ENCODE assay signal across 18 cellular contexts in genomic region chr4:52957791-52958190, GRCh38.
A peak's percentile ranks its signal among the peaks of the same experiment; 100 is the strongest.
DNase-seq lines count a peak whose midpoint lies in the region; ATAC-seq and TF ChIP-seq lines count a peak whose summit lies in the region.
"Had no signal": no experiment of that assay in that cellular context is flagged by ENCODE, and none has a peak within 500 bp of the region (broad histone marks: within the 10 kb centered on the region; RNA-seq: fewer than 3 reads in every experiment).

No MANE protein-coding gene starts in this region.

- H3K9me2 ChIP-seq in GM23248 (ENCODE audit: insufficient read depth) = no peaks in the 10 kb centered on the region

- H3K4me3 ChIP-seq in GM23248 (no peak overlapping the region), neural progenitor cell (no peak overlapping the region)
- H3K4me3 ChIP-seq: HAP-1 had no signal

- no peak for ATAC-seq in HG03378 (IDR thresholded peaks at IDR 0.05; ENCODE audit: unreplicated experiment)

- no peak overlapping the region for H3K27ac Mint-ChIP-seq in chondrocyte (ENCODE audit: unreplicated experiment)
- H3K27ac Mint-ChIP-seq in neural progenitor cell = peak overlapping the region; percentile 94
- no peak overlapping the region for H3K27ac Mint-ChIP-seq in activated CD4-positive, alpha-beta T cell treated with anti-CD3 and anti-CD28 coated beads, Interleukin-2, amount 10 ng/mL, durations not matched to agents 24 days and 14 days

- 31 to 34% methylated on average over 6 of the region's 6 CpGs for WGBS in GM23248 (ENCODE audit: low coverage in 1 of 2, low lambda C conversion rate in 2 of 2, missing lambda C conversion rate in 2 of 2), 2 experiments

- H3K36me3 ChIP-seq in GM23248 (ENCODE audit: low read depth) = no peaks in the 10 kb centered on the region
- H3K36me3 ChIP-seq in neural progenitor cell = no peaks in the 10 kb centered on the region
- H3K36me3 ChIP-seq: brain microvascular endothelial cell, HAP-1, WERI-Rb-1 had no signal

- H3K9me3 Mint-ChIP-seq in chondrocyte (ENCODE audit: low read depth) (no peaks in the 10 kb centered on the region), neural progenitor cell (peaks cover 3% of the 10 kb centered on the region)
- no peaks in the 10 kb centered on the region for H3K9me3 Mint-ChIP-seq in activated CD4-positive, alpha-beta T cell treated with anti-CD3 and anti-CD28 coated beads, Interleukin-2, amount 10 ng/mL, durations not matched to agents 24 days and 14 days

- no peak overlapping the region for H3K4me3 Mint-ChIP-seq in chondrocyte (ENCODE audit: unreplicated experiment)
- H3K4me3 Mint-ChIP-seq in neural progenitor cell = no peak overlapping the region
- H3K4me3 Mint-ChIP-seq in activated CD4-positive, alpha-beta T cell treated with anti-CD3 and anti-CD28 coated beads, Interleukin-2, amount 10 ng/mL, durations not matched to agents 24 days and 14 days = no peak overlapping the region

- H3K79me2 ChIP-seq in GM23248 (ENCODE audit: insufficient read depth) = no peaks in the 10 kb centered on the region
- no peaks in the 10 kb centered on the region for H3K79me2 ChIP-seq in neural progenitor cell (ENCODE audit: low read depth)

- no peaks in the 10 kb centered on the region for H4K20me1 ChIP-seq in GM23248 (ENCODE audit: insufficient read depth)
- H4K20me1 ChIP-seq in neural progenitor cell (ENCODE audit: low read depth) = no peaks in the 10 kb centered on the region

- H3K27ac ChIP-seq in GM23248 (no peak overlapping the region), neural progenitor cell (no peak overlapping the region)
- H3K27ac ChIP-seq: brain microvascular endothelial cell, WERI-Rb-1 had no signal

- H3K4me1 ChIP-seq in GM23248 (ENCODE audit: insufficient read depth) (peaks cover 30% of the 10 kb centered on the region), neural progenitor cell (peaks cover 29% of the 10 kb centered on the region)

- H3K4me2 ChIP-seq in GM23248 (ENCODE audit: unreplicated experiment) = no peak overlapping the region
- peak overlapping the region; percentile 50 for H3K4me2 ChIP-seq in neural progenitor cell

- H3K9ac ChIP-seq in GM23248 (no peak overlapping the region), neural progenitor cell (no peak overlapping the region)

- H3K9me3 ChIP-seq in GM23248 (ENCODE audit: low read depth) (no peaks in the 10 kb centered on the region), neural progenitor cell (ENCODE audit: low read depth) (no peaks in the 10 kb centered on the region)
- H3K9me3 ChIP-seq: HAP-1 had no signal

- TF ChIP-seq CTCF in chondrocyte (IDR thresholded peaks at IDR 0.05) (peak; percentile 30), neural progenitor cell (IDR thresholded peaks at IDR 0.05) (no peak)

- H3K36me3 Mint-ChIP-seq in chondrocyte (ENCODE audit: low read depth) = no peaks in the 10 kb centered on the region
- H3K36me3 Mint-ChIP-seq in neural progenitor cell = no peaks in the 10 kb centered on the region
- H3K36me3 Mint-ChIP-seq in activated CD4-positive, alpha-beta T cell treated with anti-CD3 and anti-CD28 coated beads, Interleukin-2, amount 10 ng/mL, durations not matched to agents 24 days and 14 days (ENCODE audit: low read depth) = no peaks in the 10 kb centered on the region

- H3K27me3 Mint-ChIP-seq in chondrocyte (ENCODE audit: low read depth) (no peaks in the 10 kb centered on the region), neural progenitor cell (ENCODE audit: insufficient read depth, low read depth) (no peaks in the 10 kb centered on the region)
- H3K27me3 Mint-ChIP-seq in activated CD4-positive, alpha-beta T cell treated with anti-CD3 and anti-CD28 coated beads, Interleukin-2, amount 10 ng/mL, durations not matched to agents 24 days and 14 days = no peaks in the 10 kb centered on the region

- DNase-seq in GM23248 = no peak
- peak; percentile 4 for DNase-seq in NCI-H2171 (lab: John Stamatoyannopoulos, UW)
- no peak for DNase-seq in chondrocyte (ENCODE audit: low spot score)
- DNase-seq in neural progenitor cell (ENCODE audit: low spot score) = no peak
- no peak for DNase-seq in SHP77 treated with DMSO at 0.1 percent for 48 hours (lab: John Stamatoyannopoulos, UW)
- DNase-seq in EL = no peak
- DNase-seq in activated CD4-positive, alpha-beta T cell treated with anti-CD3 and anti-CD28 coated beads, Interleukin-2, amount 10 ng/mL, durations not matched to agents 24 days and 14 days = no peak
- DNase-seq: activated CD8-positive, alpha-beta memory T cell treated with anti-CD3 and anti-CD28 coated beads for 24 hours; activated gamma-delta T cell; brain microvascular endothelial cell; C1 segment of cervical spinal cord; effector memory CD4-positive, alpha-beta T cell; mesendoderm; OCI-M1; stimulated activated CD4-positive, alpha-beta T cell treated with anti-CD3 and anti-CD28 coated beads, Interleukin-12 subunit alpha, Interleukin-12 subunit beta, amount 100 ng/mL, for 4 hours; WERI-Rb-1 had no signal

- peaks cover 16% of the 10 kb centered on the region for H3K4me1 Mint-ChIP-seq in chondrocyte (ENCODE audit: low read depth)
- H3K4me1 Mint-ChIP-seq in neural progenitor cell = peaks cover 55% of the 10 kb centered on the region
- H3K4me1 Mint-ChIP-seq in activated CD4-positive, alpha-beta T cell treated with anti-CD3 and anti-CD28 coated beads, Interleukin-2, amount 10 ng/mL, durations not matched to agents 24 days and 14 days = no peaks in the 10 kb centered on the region

- intact Hi-C loops in activated CD4-positive, alpha-beta T cell treated with anti-CD3 and anti-CD28 coated beads, Interleukin-2, amount 10 ng/mL, durations not matched to agents 24 days and 14 days (cut with micrococcal nuclease) = no loop called here

- in situ Hi-C loops in GM23248 (cut with MboI) = no loop called here

- H2AFZ ChIP-seq in GM23248 (peak overlapping the region; percentile 55), neural progenitor cell (replicated peaks) (no peak overlapping the region)

- H3F3A ChIP-seq in GM23248 (ENCODE audit: insufficient read depth) (peaks cover 17% of the 10 kb centered on the region; the same call in 1 of the 2 replicates), neural progenitor cell (ENCODE audit: low read depth) (peaks cover 5% of the 10 kb centered on the region)

- H3K27me3 ChIP-seq in GM23248 (replicated peaks; ENCODE audit: insufficient read depth) (no peaks in the 10 kb centered on the region), neural progenitor cell (no peaks in the 10 kb centered on the region)
- H3K27me3 ChIP-seq: brain microvascular endothelial cell had no signal
